ENCODE assay signal across 17 cellular contexts in genomic region chr12:51505363-51505762, GRCh38.
DNase-seq lines count a peak whose midpoint lies in the region; ATAC-seq and TF ChIP-seq lines count a peak whose summit lies in the region.
"Had no signal": no experiment of that assay in that cellular context is flagged by ENCODE, and none has a peak within 500 bp of the region (broad histone marks: within the 10 kb centered on the region; RNA-seq: fewer than 3 reads in every experiment).

No MANE protein-coding gene starts in this region.

- no peak overlapping the region for H3K4me2 ChIP-seq in SK-N-SH

- H3K79me2 ChIP-seq in SK-N-SH (ENCODE audit: insufficient read depth), result no peaks in the 10 kb centered on the region

- no peaks in the 10 kb centered on the region for H3K36me3 ChIP-seq in SK-N-SH (replicated peaks in 1 of 2; ENCODE audit: control insufficient read depth in 1 of 2, insufficient read depth in 2 of 2, low read length in 1 of 2)

- intact Hi-C loops in activated T-helper 1 cell treated with anti-CD3 and anti-CD28 coated beads, Interleukin-12 subunit alpha, Interleukin-12 subunit beta, Interleukin-2, Interleukin-4 antibody, amounts not matched to agents 30 ng/mL and 10 ng/mL and 1 ng/mL, durations not matched to agents 14 hours and 24 hours and 36 hours (cut with micrococcal nuclease), result no loop called here

- H4K20me1 ChIP-seq in SK-N-SH (ENCODE audit: insufficient read depth), result no peaks in the 10 kb centered on the region

- peaks cover 3% of the 10 kb centered on the region for H3K27me3 Mint-ChIP-seq in nephron (ENCODE audit: low read depth)
- H3K27me3 Mint-ChIP-seq in activated T-helper 1 cell treated with anti-CD3 and anti-CD28 coated beads, Interleukin-12 subunit alpha, Interleukin-12 subunit beta, Interleukin-2, Interleukin-4 antibody, amounts not matched to agents 30 ng/mL and 10 ng/mL and 1 ng/mL, durations not matched to agents 14 hours and 24 hours and 36 hours (ENCODE audit: insufficient read depth), result peaks cover 8% of the 10 kb centered on the region
- H3K27me3 Mint-ChIP-seq: B cell; CD4-positive, alpha-beta T cell had no signal

- no peaks in the 10 kb centered on the region for H3K9me3 ChIP-seq in SK-N-SH

- H3K4me1 Mint-ChIP-seq in nephron, result peaks cover 31% of the 10 kb centered on the region
- H3K4me1 Mint-ChIP-seq in activated T-helper 1 cell treated with anti-CD3 and anti-CD28 coated beads, Interleukin-12 subunit alpha, Interleukin-12 subunit beta, Interleukin-2, Interleukin-4 antibody, amounts not matched to agents 30 ng/mL and 10 ng/mL and 1 ng/mL, durations not matched to agents 14 hours and 24 hours and 36 hours (ENCODE audit: low read depth), result no peaks in the 10 kb centered on the region

- H3K9me2 ChIP-seq in SK-N-SH, result no peaks in the 10 kb centered on the region

- DNase-seq in SK-N-SH, result no peak
- no peak for DNase-seq in activated T-helper 1 cell treated with anti-CD3 and anti-CD28 coated beads, Interleukin-12 subunit alpha, Interleukin-12 subunit beta, Interleukin-2, Interleukin-4 antibody, amounts not matched to agents 30 ng/mL and 10 ng/mL and 1 ng/mL, durations not matched to agents 14 hours and 24 hours and 36 hours (ENCODE audit: low spot score)
- no peak for DNase-seq in OCI-M2 (lab: John Stamatoyannopoulos, UW; ENCODE audit: unreplicated experiment)
- DNase-seq: C1 segment of cervical spinal cord; CD4-positive, alpha-beta T cell; DMS79 treated with DMSO at 0.1 percent for 48 hours; GDM1; GM23248; KBM-7 had no signal

- POLR2A ChIA-PET in SK-N-SH (lab: Yijun Ruan, JAX), result no interaction called here

- H3K4me3 Mint-ChIP-seq in nephron, result no peak overlapping the region
- no peak overlapping the region for H3K4me3 Mint-ChIP-seq in activated T-helper 1 cell treated with anti-CD3 and anti-CD28 coated beads, Interleukin-12 subunit alpha, Interleukin-12 subunit beta, Interleukin-2, Interleukin-4 antibody, amounts not matched to agents 30 ng/mL and 10 ng/mL and 1 ng/mL, durations not matched to agents 14 hours and 24 hours and 36 hours
- H3K4me3 Mint-ChIP-seq: B cell; CD4-positive, alpha-beta T cell had no signal

- CTCF ChIA-PET in SK-N-SH (lab: Yijun Ruan, JAX), result interaction anchor here (1.6 kb wide), 1 partner anchor 84 kb away, joined by 6 read pairs; no protein-coding TSS in a partner anchor

- no peak for TF ChIP-seq EP300 in SK-N-SH (IDR thresholded peaks at IDR 0.05; ENCODE audit: borderline replicate concordance in 1 of 2, low read depth in 1 of 2, low read length in 1 of 2)

- H3K9me3 Mint-ChIP-seq in nephron, result no peaks in the 10 kb centered on the region
- H3K9me3 Mint-ChIP-seq in activated T-helper 1 cell treated with anti-CD3 and anti-CD28 coated beads, Interleukin-12 subunit alpha, Interleukin-12 subunit beta, Interleukin-2, Interleukin-4 antibody, amounts not matched to agents 30 ng/mL and 10 ng/mL and 1 ng/mL, durations not matched to agents 14 hours and 24 hours and 36 hours, result no peaks in the 10 kb centered on the region
- H3K9me3 Mint-ChIP-seq: CD4-positive, alpha-beta T cell had no signal

- H3K27ac Mint-ChIP-seq in nephron, result peak overlapping the region; percentile 22 to 72 (median 51)
- no peak overlapping the region for H3K27ac Mint-ChIP-seq in activated T-helper 1 cell treated with anti-CD3 and anti-CD28 coated beads, Interleukin-12 subunit alpha, Interleukin-12 subunit beta, Interleukin-2, Interleukin-4 antibody, amounts not matched to agents 30 ng/mL and 10 ng/mL and 1 ng/mL, durations not matched to agents 14 hours and 24 hours and 36 hours
- H3K27ac Mint-ChIP-seq: B cell; CD4-positive, alpha-beta T cell had no signal

- no peaks in the 10 kb centered on the region for H3K36me3 Mint-ChIP-seq in nephron (ENCODE audit: low read depth)
- H3K36me3 Mint-ChIP-seq in activated T-helper 1 cell treated with anti-CD3 and anti-CD28 coated beads, Interleukin-12 subunit alpha, Interleukin-12 subunit beta, Interleukin-2, Interleukin-4 antibody, amounts not matched to agents 30 ng/mL and 10 ng/mL and 1 ng/mL, durations not matched to agents 14 hours and 24 hours and 36 hours (ENCODE audit: low read depth), result no peaks in the 10 kb centered on the region

- WGBS in SK-N-SH (ENCODE audit: low lambda C conversion rate), result 77% methylated on average over 4 of the region's 4 CpGs

- no peaks in the 10 kb centered on the region for H3F3A ChIP-seq in SK-N-SH (replicated peaks; ENCODE audit: insufficient read depth)

- no peak for TF ChIP-seq CTCF in SK-N-SH (IDR thresholded peaks at IDR 0.05)
- TF ChIP-seq CTCF in nephron (IDR thresholded peaks at IDR 0.05; ENCODE audit: unreplicated experiment in 3 of 3), result no peak

- TF ChIP-seq RAD21 in SK-N-SH (IDR thresholded peaks at IDR 0.05; ENCODE audit: low read length), result no peak

- peaks cover 0 to 13% of the 10 kb centered on the region in 2 experiments; a peak in 2 of 4 replicates for H3K4me1 ChIP-seq in SK-N-SH (ENCODE audit: control insufficient read depth in 1 of 2, insufficient read depth in 2 of 2, low read depth in 1 of 2, low read length in 1 of 2)

- H3K27ac ChIP-seq in SK-N-SH (ENCODE audit: low read depth in 2 of 2, low read length in 1 of 2), result peak overlapping the region in 1 of 2 experiments; percentile 82; a peak in 2 of 4 replicates
- peak overlapping the region; percentile 24 for H3K27ac ChIP-seq in angular gyrus (ENCODE audit: low read depth, low read length)
- H3K27ac ChIP-seq: 22Rv1, GM23248, HL-60 had no signal

- H3K9ac ChIP-seq in SK-N-SH, result no peak overlapping the region
- H3K9ac ChIP-seq: GM23248 had no signal

- ATAC-seq in SK-N-SH treated with all-trans-retinoic acid at 6 μM for 48 hours, result peak; percentile 91
- no peak for ATAC-seq in GM21528 (IDR thresholded peaks at IDR 0.05; ENCODE audit: low FRiP score, unreplicated experiment)
- ATAC-seq: HCT116 had no signal

- H3K4me3 ChIP-seq in SK-N-SH (ENCODE audit: low read depth in 2 of 2, low read length in 1 of 2), result no peak overlapping the region
- H3K4me3 ChIP-seq: GM23248 had no signal

- no peak overlapping the region for H2AFZ ChIP-seq in SK-N-SH (ENCODE audit: low read depth)
- H2AFZ ChIP-seq: GM23248 had no signal

- no peaks in the 10 kb centered on the region for H3K27me3 ChIP-seq in SK-N-SH (ENCODE audit: insufficient read depth)

TF ChIP-seq in SK-N-SH treated with all-trans-retinoic acid at 6 μM for 48 hours, 23 proteins besides CTCF, POLR2A, EP300 and RAD21:
- TF ChIP-seq TCF4 (CRISPR knock-in tag; IDR thresholded peaks at IDR 0.05; ENCODE audit: borderline replicate concordance), result no peak
- TF ChIP-seq TOX (CRISPR knock-in tag; IDR thresholded peaks at IDR 0.05; ENCODE audit: borderline replicate concordance), result no peak
- no peak for TF ChIP-seq ZC3H10 (CRISPR knock-in tag; IDR thresholded peaks at IDR 0.05)
- no peak for TF ChIP-seq CSRNP3 (CRISPR knock-in tag; IDR thresholded peaks at IDR 0.05)
- no peak for TF ChIP-seq GLIS3 (CRISPR knock-in tag; IDR thresholded peaks at IDR 0.05)
TF ChIP-seq in SK-N-SH treated with all-trans-retinoic acid at 6 μM for 48 hours: peak in this region for 0.

TF ChIP-seq in SK-N-SH, 30 proteins besides CTCF, POLR2A, EP300 and RAD21:
- no peak for TF ChIP-seq NFIC (IDR thresholded peaks at IDR 0.05; ENCODE audit: borderline replicate concordance)
- no peak for TF ChIP-seq SMC3 (IDR thresholded peaks at IDR 0.05; ENCODE audit: low read depth, low read length)
- no peak for TF ChIP-seq JUND (IDR thresholded peaks at IDR 0.05)
- no peak for TF ChIP-seq RFX5 (IDR thresholded peaks at IDR 0.05; ENCODE audit: low read length)
- TF ChIP-seq FOXJ3 (CRISPR knock-in tag; IDR thresholded peaks at IDR 0.05), result no peak
- TF ChIP-seq NRF1 (IDR thresholded peaks at IDR 0.05; ENCODE audit: low read depth, low read length), result no peak
- no peak for TF ChIP-seq RCOR1 (IDR thresholded peaks at IDR 0.05; ENCODE audit: low read length)
- TF ChIP-seq REST (IDR thresholded peaks at IDR 0.05; ENCODE audit: low read depth, low read length), result no peak
- TF ChIP-seq MAX (IDR thresholded peaks at IDR 0.05; ENCODE audit: low read depth), result no peak
